Comparison of ENCODE assay signal across 9 cellular contexts in the genomic region with DNA sequence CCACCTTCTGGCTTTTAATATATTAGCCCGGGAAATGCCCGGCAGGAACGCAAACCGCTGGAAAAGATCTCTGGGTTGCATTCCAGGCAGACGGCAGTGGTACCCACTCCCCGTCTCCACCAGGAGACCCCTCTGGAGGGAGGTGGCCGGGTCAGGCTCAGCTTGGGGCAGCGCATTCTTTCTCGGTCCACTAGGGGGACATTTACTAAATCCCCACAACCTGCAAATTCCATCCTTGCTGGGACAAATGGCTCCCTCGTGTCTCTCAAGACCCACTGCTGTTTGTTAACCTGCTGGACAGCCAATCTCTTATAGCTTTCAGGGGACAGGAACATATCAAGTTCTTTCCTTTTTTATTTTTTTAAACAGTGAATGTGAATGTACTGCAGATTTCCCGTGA. TPM values are rescaled to one million over a fixed set of nuclear protein-coding genes. Genes with fewer than 3 reads are reported as not detected.
DNase-seq lines count a peak whose midpoint lies in the region; ATAC-seq and TF ChIP-seq lines count a peak whose summit lies in the region.
"Had no signal": no experiment of that assay in that cellular context is flagged by ENCODE, and none has a peak within 500 bp of the region (broad histone marks: within the 10 kb centered on the region; RNA-seq: fewer than 3 reads in every experiment).

No MANE protein-coding gene starts in this region.

- H4K91ac ChIP-seq in neuronal stem cell (ENCODE audit: low read depth, low read length, poor library complexity): no peak overlapping the region

- H4K8ac ChIP-seq in neuronal stem cell (ENCODE audit: low read depth, low read length): no peak overlapping the region

- H2AK5ac ChIP-seq in neuronal stem cell (ENCODE audit: low read depth, low read length): no peak overlapping the region

- DNase-seq in DMS 273 (lab: John Stamatoyannopoulos, UW; ENCODE audit: unreplicated experiment): peak; percentile 70
- DNase-seq in DMS 273 treated with DMSO at 0.1 percent for 48 hours (lab: John Stamatoyannopoulos, UW): no peak
- peak; percentile 47 for DNase-seq in NB4 (ENCODE audit: low read depth)
- DNase-seq in ecto neural progenitor cell (ENCODE audit: low spot score): peak; percentile 68
- peak; percentile 21 for DNase-seq in neuronal stem cell (ENCODE audit: low spot score)
- no peak for DNase-seq in cerebellar nuclear complex (lab: John Stamatoyannopoulos, UW)
- no peak for DNase-seq in SIG-M5 treated with dmso at 0.1 percent for 504 hours (lab: John Stamatoyannopoulos, UW; ENCODE audit: unreplicated experiment)

- no peak for TF ChIP-seq POLR2A in NB4 (IDR thresholded peaks at IDR 0.05; ENCODE audit: extremely low read depth, insufficient read length)

- ATAC-seq in GM21447 (IDR thresholded peaks at IDR 0.05; ENCODE audit: unreplicated experiment): no peak
- ATAC-seq: activated CD4-positive, CD25-positive, alpha-beta regulatory T cell treated with anti-CD3 and anti-CD28 coated beads, Interleukin-2, amount 50 U/mL, for 24 hours had no signal

- no peaks in the 10 kb centered on the region for H3K36me3 ChIP-seq in neuronal stem cell (replicated peaks in 1 of 2; ENCODE audit: control insufficient read depth in 2 of 2, insufficient read depth in 2 of 2, low read length in 2 of 2)

- H3K27me3 ChIP-seq in neuronal stem cell (ENCODE audit: control insufficient read depth in 3 of 3, insufficient read depth in 3 of 3, low read depth in 1 of 3, low read length in 3 of 3): peaks cover 0 to 2% (median 2%) of the 10 kb centered on the region in 3 experiments

- H2BK15ac ChIP-seq in neuronal stem cell (ENCODE audit: low read length): peak overlapping the region; percentile 35

- H3K4me1 ChIP-seq in neuronal stem cell (ENCODE audit: control insufficient read depth in 2 of 2, insufficient read depth in 1 of 2, low read depth in 1 of 2, low read length in 2 of 2): peaks cover 0 to 5% of the 10 kb centered on the region in 2 donors

- TF ChIP-seq CTCF in NB4 (IDR thresholded peaks at IDR 0.05; ENCODE audit: low read depth, low read length): peak; percentile 62

- no peak overlapping the region for H3K9ac ChIP-seq in neuronal stem cell (ENCODE audit: low read depth, low read length, poor library complexity)

- no peak overlapping the region for H3K4ac ChIP-seq in neuronal stem cell (ENCODE audit: low read length)

- no CpG with 5 or more reads among the region's 11 CpGs for WGBS in neuronal stem cell (ENCODE audit: extremely low coverage in 2 of 2, insufficient read length in 2 of 2, insufficient replicate concordance in 1 of 2), 2 donors

- H3K27ac ChIP-seq in neuronal stem cell (replicated peaks; ENCODE audit: low read length): no peak overlapping the region

- no peak overlapping the region for H3K14ac ChIP-seq in neuronal stem cell (ENCODE audit: low read length)

- no peak overlapping the region for H2BK5ac ChIP-seq in neuronal stem cell (ENCODE audit: low read length)

- no peak overlapping the region for H3K23ac ChIP-seq in neuronal stem cell (ENCODE audit: low read depth, low read length, poor library complexity)

- H2BK120ac ChIP-seq in neuronal stem cell (ENCODE audit: low read depth, low read length): no peak overlapping the region

- peaks cover 0 to under 1% of the 10 kb centered on the region in 2 donors for H3K9me3 ChIP-seq in neuronal stem cell (replicated peaks in 1 of 2; ENCODE audit: control insufficient read depth in 2 of 2, insufficient read depth in 1 of 2, low read depth in 1 of 2, low read length in 2 of 2)

- H3K4me3 ChIP-seq in NB4 (ENCODE audit: low read depth, low read length) (no peak overlapping the region), neuronal stem cell (ENCODE audit: low read length in 2 of 2) (no peak overlapping the region)

- no peak overlapping the region for H3K4me2 ChIP-seq in neuronal stem cell (ENCODE audit: insufficient read depth, low read length, poor library complexity, severe bottlenecking)

- no peak overlapping the region for H3K18ac ChIP-seq in neuronal stem cell (ENCODE audit: low read length)

- no peak overlapping the region for H2BK12ac ChIP-seq in neuronal stem cell (ENCODE audit: low read length)

- no peaks in the 10 kb centered on the region for H3K79me1 ChIP-seq in neuronal stem cell (ENCODE audit: low read depth, low read length)

- H2AFZ ChIP-seq in neuronal stem cell (ENCODE audit: low read length): no peak overlapping the region

RNA-seq across cellular contexts. Expression of gene CARD11, which starts 45.8 kb away (rescaled TPM):
- polyA plus RNA-seq in neuronal stem cell (2013, experiment 1 of 2): 0.59 TPM
- polyA plus RNA-seq in neuronal stem cell (2013, experiment 2 of 2): 0.60 TPM

Comparison
In these comparisons a context has a peak if more than half of its experiments do, and no peak if none do; other contexts are left out.
1. DNase-seq: peak in DMS 273 (single experiment), NB4 (single experiment), ecto neural progenitor cell (single experiment) and neuronal stem cell (single experiment); none in DMS 273 treated with DMSO at 0.1 percent for 48 hours (single experiment), cerebellar nuclear complex (0 of 2) and SIG-M5 treated with dmso at 0.1 percent for 504 hours (single experiment).